ENCODE assay signal across 8 cellular contexts in the genomic region with DNA sequence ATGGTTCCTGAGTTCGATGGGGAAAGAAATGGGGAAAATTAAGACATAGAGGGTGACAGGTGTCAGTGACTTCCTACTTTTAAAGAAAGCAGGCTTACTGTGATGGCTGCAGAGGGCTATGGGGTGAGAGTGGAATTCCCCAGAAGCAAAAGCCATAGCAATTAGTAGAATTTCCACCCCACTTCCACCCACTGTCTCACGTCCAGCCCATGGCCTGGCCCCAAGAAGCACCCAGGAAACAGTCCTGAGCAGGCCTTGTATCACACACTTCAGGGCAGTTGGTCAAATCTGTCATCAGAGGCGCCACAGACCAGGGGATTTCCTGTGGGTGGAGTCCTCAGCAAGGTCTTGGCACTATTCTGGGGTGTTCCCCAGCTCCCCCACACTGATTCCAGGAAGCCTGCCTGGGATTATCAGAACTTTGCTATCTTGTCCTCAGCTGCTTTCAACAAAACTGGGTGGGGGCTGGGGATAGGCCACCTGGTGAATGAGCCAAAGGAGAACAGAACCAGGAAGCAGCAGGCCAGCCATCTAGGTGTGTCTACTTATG.
DNase-seq lines count a peak whose midpoint lies in the region; ATAC-seq and TF ChIP-seq lines count a peak whose summit lies in the region.

No MANE protein-coding gene starts in this region.

- no peaks in the 10 kb centered on the region for H3K79me2 ChIP-seq in neural progenitor cell (ENCODE audit: low read depth)

- H3K4me1 ChIP-seq in neural progenitor cell (no peaks in the 10 kb centered on the region), left ventricle myocardium inferior (no peaks in the 10 kb centered on the region)

- H3K9me3 Mint-ChIP-seq in IgD-negative memory B cell (peaks cover 0 to 4% (median 0%) of the 10 kb centered on the region in 3 donors), neural progenitor cell (peaks cover 11% of the 10 kb centered on the region)

- H3K9me3 ChIP-seq in neural progenitor cell (ENCODE audit: low read depth) = no peaks in the 10 kb centered on the region
- no peaks in the 10 kb centered on the region for H3K9me3 ChIP-seq in left ventricle myocardium inferior (replicated peaks)

- no peak overlapping the region for H3K9ac ChIP-seq in neural progenitor cell

- H3K4me3 Mint-ChIP-seq in IgD-negative memory B cell (peak overlapping the region in 3 of 4 donors; percentile 56 to 88 (median 82)), neural progenitor cell (no peak overlapping the region)

- H3K4me2 ChIP-seq in neural progenitor cell = no peak overlapping the region

- H3K36me3 ChIP-seq in neural progenitor cell (no peaks in the 10 kb centered on the region), left ventricle myocardium inferior (no peaks in the 10 kb centered on the region)

- H3F3A ChIP-seq in neural progenitor cell (ENCODE audit: low read depth) = no peaks in the 10 kb centered on the region

- peak; percentile 63 for ATAC-seq in GM21390 (IDR thresholded peaks at IDR 0.05; ENCODE audit: unreplicated experiment)

- H3K4me1 Mint-ChIP-seq in IgD-negative memory B cell (peaks cover 50 to 57% (median 54%) of the 10 kb centered on the region in 3 donors), neural progenitor cell (no peaks in the 10 kb centered on the region)

- H3K27me3 ChIP-seq in neural progenitor cell = no peaks in the 10 kb centered on the region
- H3K27me3 ChIP-seq in left ventricle myocardium inferior (ENCODE audit: low read depth) = no peaks in the 10 kb centered on the region

- DNase-seq in Daoy (ENCODE audit: low read depth) (peak; percentile 30), neural progenitor cell (ENCODE audit: low spot score) (no peak), NCI-H748 (lab: John Stamatoyannopoulos, UW; ENCODE audit: unreplicated experiment) (no peak), left ventricle myocardium inferior (no peak)
- peak; percentile 49 for DNase-seq in activated T-helper 9 cell treated with anti-CD3 and anti-CD28 coated beads, Interleukin-2, amount 50 U/mL, for 16 hours (ENCODE audit: low read depth)
- DNase-seq in stimulated activated CD4-positive, alpha-beta T cell treated with anti-CD3 and anti-CD28 coated beads, TNF-alpha, amount 100 ng/mL, for 48 hours (ENCODE audit: low read depth in 3 of 3) = peak; percentile 48 to 59 (median 57)

- H3K27me3 Mint-ChIP-seq in IgD-negative memory B cell = no peaks in the 10 kb centered on the region
- peaks cover 9% of the 10 kb centered on the region for H3K27me3 Mint-ChIP-seq in neural progenitor cell (ENCODE audit: insufficient read depth, low read depth)

- H3K27ac ChIP-seq in neural progenitor cell (no peak overlapping the region), left ventricle myocardium inferior (replicated peaks) (no peak overlapping the region)

- no peak overlapping the region for H2AFZ ChIP-seq in neural progenitor cell (replicated peaks)

- intact Hi-C loops in left ventricle myocardium inferior (cut with micrococcal nuclease) = no loop called here

- no peak overlapping the region for H3K4me3 ChIP-seq in neural progenitor cell
- H3K4me3 ChIP-seq in left ventricle myocardium inferior = no peak overlapping the region

- TF ChIP-seq CTCF in neural progenitor cell (IDR thresholded peaks at IDR 0.05) (no peak), left ventricle myocardium inferior (IDR thresholded peaks at IDR 0.05; ENCODE audit: borderline replicate concordance) (no peak)

- H4K20me1 ChIP-seq in neural progenitor cell (ENCODE audit: low read depth) = no peaks in the 10 kb centered on the region

- H3K36me3 Mint-ChIP-seq in IgD-negative memory B cell = no peaks in the 10 kb centered on the region
- peaks cover 2% of the 10 kb centered on the region for H3K36me3 Mint-ChIP-seq in neural progenitor cell

- H3K27ac Mint-ChIP-seq in IgD-negative memory B cell (peak overlapping the region; percentile 89 to 98 (median 95)), neural progenitor cell (no peak overlapping the region)

Comparison
In these comparisons a context has a peak if more than half of its experiments do, and no peak if none do; other contexts are left out.
1. DNase-seq: peak in Daoy (single experiment), activated T-helper 9 cell treated with anti-CD3 and anti-CD28 coated beads, Interleukin-2, amount 50 U/mL, for 16 hours (single experiment) and stimulated activated CD4-positive, alpha-beta T cell treated with anti-CD3 and anti-CD28 coated beads, TNF-alpha, amount 100 ng/mL, for 48 hours (3 of 3); none in neural progenitor cell (single experiment), NCI-H748 (single experiment) and left ventricle myocardium inferior (single experiment).